31 cellular contexts compared by ENCODE assay signal in the genomic region with DNA sequence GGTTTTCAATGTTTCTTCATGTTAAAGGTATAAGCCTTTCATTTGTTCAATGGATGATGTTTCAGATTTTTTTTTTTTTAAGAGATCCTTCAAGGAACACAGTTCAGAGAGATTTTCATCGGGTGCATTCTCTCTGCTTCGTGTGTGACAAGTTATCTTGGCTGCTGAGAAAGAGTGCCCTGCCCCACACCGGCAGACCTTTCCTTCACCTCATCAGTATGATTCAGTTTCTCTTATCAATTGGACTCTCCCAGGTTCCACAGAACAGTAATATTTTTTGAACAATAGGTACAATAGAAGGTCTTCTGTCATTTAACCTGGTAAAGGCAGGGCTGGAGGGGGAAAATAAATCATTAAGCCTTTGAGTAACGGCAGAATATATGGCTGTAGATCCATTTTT.
"Had no signal": no experiment of that assay in that cellular context is flagged by ENCODE, and none has a peak within 500 bp of the region (broad histone marks: within the 10 kb centered on the region; RNA-seq: fewer than 3 reads in every experiment).

No MANE protein-coding gene starts in this region.

- H3K27ac ChIP-seq: ascending aorta, breast epithelium, cardiac muscle cell, coronary artery, dorsolateral prefrontal cortex, esophagus muscularis mucosa, foreskin keratinocyte, gastrocnemius medialis had no signal

- H3K9me3 Mint-ChIP-seq: activated CD4-positive, alpha-beta memory T cell treated with anti-CD3 and anti-CD28 coated beads for 36 hours; activated CD4-positive, alpha-beta T cell treated with anti-CD3 and anti-CD28 coated beads, Interleukin-2, amount 10 ng/mL, durations not matched to agents 24 days and 14 days; activated naive CD4-positive, alpha-beta T cell treated with anti-CD3 and anti-CD28 coated beads for 36 hours; activated naive CD4-positive, alpha-beta T cell treated with anti-CD3 and anti-CD28 coated beads, Interleukin-2, amount 50 U/mL, for 72 hours; activated T-helper 1 cell treated with anti-CD3 and anti-CD28 coated beads, Interleukin-12 subunit alpha, Interleukin-12 subunit beta, Interleukin-2, Interleukin-4 antibody, amounts not matched to agents 30 ng/mL and 10 ng/mL and 1 ng/mL, durations not matched to agents 14 hours and 24 hours and 36 hours; activated T-helper 2 cell treated with anti-CD3 and anti-CD28 coated beads, Interferon-gamma antibody, Interleukin-2, Interleukin-4, amounts not matched to agents 10 μg/mL and 5 μg/mL and 100 μg/mL, durations not matched to agents 14 hours and 24 hours and 36 hours; brain; central memory CD8-positive, alpha-beta T cell; dendritic cell treated with granulocyte-macrophage colony-stimulating factor and Interleukin-4, amounts not matched to agents 40 ng/mL and 50 ng/mL, for 4 days; endodermal cell had no signal

- H3K36me3 ChIP-seq: breast epithelium, cardiac muscle cell, esophagus muscularis mucosa, gastrocnemius medialis had no signal

- ATAC-seq: activated CD4-positive, alpha-beta T cell treated with anti-CD3 and anti-CD28 coated beads for 36 hours; activated CD8-positive, alpha-beta memory T cell treated with anti-CD3 and anti-CD28 coated beads, Interleukin-2, amount 10 ng/mL, durations not matched to agents 7 days and 5 days; activated CD8-positive, alpha-beta T cell treated with anti-CD3 and anti-CD28 coated beads, Interleukin-2, amount 10 ng/mL, durations not matched to agents 7 days and 5 days; activated naive CD4-positive, alpha-beta T cell treated with anti-CD3 and anti-CD28 coated beads, Interleukin-2, amount 50 U/mL, for 72 hours; foreskin keratinocyte; gastrocnemius medialis had no signal

- H3K27me3 ChIP-seq: ascending aorta, breast epithelium, cardiac muscle cell, dorsolateral prefrontal cortex, esophagus muscularis mucosa, foreskin keratinocyte, gastrocnemius medialis had no signal

- H3K27ac Mint-ChIP-seq: activated CD4-positive, alpha-beta memory T cell treated with anti-CD3 and anti-CD28 coated beads for 36 hours; activated CD4-positive, alpha-beta T cell treated with anti-CD3 and anti-CD28 coated beads for 36 hours; activated CD4-positive, alpha-beta T cell treated with anti-CD3 and anti-CD28 coated beads, Interleukin-2, amount 10 ng/mL, durations not matched to agents 24 days and 14 days; activated CD8-positive, alpha-beta memory T cell treated with anti-CD3 and anti-CD28 coated beads, Interleukin-2, amount 10 ng/mL, durations not matched to agents 7 days and 5 days; activated CD8-positive, alpha-beta T cell treated with anti-CD3 and anti-CD28 coated beads, Interleukin-2, amount 10 ng/mL, durations not matched to agents 7 days and 5 days; activated naive CD4-positive, alpha-beta T cell treated with anti-CD3 and anti-CD28 coated beads for 36 hours; activated naive CD4-positive, alpha-beta T cell treated with anti-CD3 and anti-CD28 coated beads, Interleukin-2, amount 50 U/mL, for 72 hours; activated naive CD8-positive, alpha-beta T cell treated with anti-CD3 and anti-CD28 coated beads, Interleukin-2, amount 10 ng/mL, durations not matched to agents 7 days and 5 days; activated T-helper 1 cell treated with anti-CD3 and anti-CD28 coated beads, Interleukin-12 subunit alpha, Interleukin-12 subunit beta, Interleukin-2, Interleukin-4 antibody, amounts not matched to agents 30 ng/mL and 10 ng/mL and 1 ng/mL, durations not matched to agents 14 hours and 24 hours and 36 hours; activated T-helper 2 cell treated with anti-CD3 and anti-CD28 coated beads, Interferon-gamma antibody, Interleukin-2, Interleukin-4, amounts not matched to agents 10 μg/mL and 5 μg/mL and 100 μg/mL, durations not matched to agents 14 hours and 24 hours and 36 hours; dendritic cell treated with granulocyte-macrophage colony-stimulating factor and Interleukin-4, amounts not matched to agents 40 ng/mL and 50 ng/mL, for 4 days; endodermal cell had no signal

- H3K4me3 Mint-ChIP-seq: activated CD4-positive, alpha-beta memory T cell treated with anti-CD3 and anti-CD28 coated beads for 36 hours; activated CD4-positive, alpha-beta T cell treated with anti-CD3 and anti-CD28 coated beads for 36 hours; activated CD4-positive, alpha-beta T cell treated with anti-CD3 and anti-CD28 coated beads, Interleukin-2, amount 10 ng/mL, durations not matched to agents 24 days and 14 days; activated CD8-positive, alpha-beta memory T cell treated with anti-CD3 and anti-CD28 coated beads, Interleukin-2, amount 10 ng/mL, durations not matched to agents 7 days and 5 days; activated CD8-positive, alpha-beta T cell treated with anti-CD3 and anti-CD28 coated beads, Interleukin-2, amount 10 ng/mL, durations not matched to agents 7 days and 5 days; activated naive CD4-positive, alpha-beta T cell treated with anti-CD3 and anti-CD28 coated beads for 36 hours; activated naive CD8-positive, alpha-beta T cell treated with anti-CD3 and anti-CD28 coated beads, Interleukin-2, amount 10 ng/mL, durations not matched to agents 7 days and 5 days; activated T-helper 1 cell treated with anti-CD3 and anti-CD28 coated beads, Interleukin-12 subunit alpha, Interleukin-12 subunit beta, Interleukin-2, Interleukin-4 antibody, amounts not matched to agents 30 ng/mL and 10 ng/mL and 1 ng/mL, durations not matched to agents 14 hours and 24 hours and 36 hours; brain; central memory CD8-positive, alpha-beta T cell; dendritic cell treated with granulocyte-macrophage colony-stimulating factor and Interleukin-4, amounts not matched to agents 40 ng/mL and 50 ng/mL, for 4 days; endodermal cell had no signal

- DNase-seq: activated CD4-positive, alpha-beta memory T cell treated with anti-CD3 and anti-CD28 coated beads for 36 hours; activated CD4-positive, alpha-beta T cell treated with anti-CD3 and anti-CD28 coated beads for 36 hours; activated CD4-positive, alpha-beta T cell treated with anti-CD3 and anti-CD28 coated beads, Interleukin-2, amount 10 ng/mL, durations not matched to agents 24 days and 14 days; activated CD4-positive, CD25-positive, alpha-beta regulatory T cell; activated CD4-positive, CD25-positive, alpha-beta regulatory T cell treated with anti-CD3 and anti-CD28 coated beads, Interleukin-2, amount 50 U/mL, for 72 hours; activated CD8-positive, alpha-beta memory T cell treated with anti-CD3 and anti-CD28 coated beads, Interleukin-2, amount 10 ng/mL, durations not matched to agents 7 days and 5 days; activated CD8-positive, alpha-beta memory T cell treated with anti-CD3 and anti-CD28 coated beads, Interleukin-2, amount 50 U/mL, for 4 hours; activated CD8-positive, alpha-beta T cell treated with anti-CD3 and anti-CD28 coated beads, Interleukin-2, amount 10 ng/mL, durations not matched to agents 7 days and 5 days; activated effector memory CD4-positive, alpha-beta T cell treated with anti-CD3 and anti-CD28 coated beads, Interleukin-2, amount 50 U/mL, for 16 hours; activated naive CD4-positive, alpha-beta T cell treated with anti-CD3 and anti-CD28 coated beads for 36 hours; activated naive CD8-positive, alpha-beta T cell treated with anti-CD3 and anti-CD28 coated beads, Interleukin-2, amount 10 ng/mL, durations not matched to agents 7 days and 5 days; activated T-cell treated with anti-CD3 and anti-CD28 coated beads, Interleukin-2, amount 50 U/mL, for 1 hour; activated T-cell treated with anti-CD3 and anti-CD28 coated beads, Interleukin-2, amount 50 U/mL, for 48 hours; effector memory CD4-positive, alpha-beta T cell; endodermal cell; foreskin keratinocyte; gastrocnemius medialis; glutamatergic neuron; T-helper 2 cell had no signal

- H3K4me1 Mint-ChIP-seq: activated CD4-positive, alpha-beta T cell treated with anti-CD3 and anti-CD28 coated beads for 36 hours; activated CD4-positive, alpha-beta T cell treated with anti-CD3 and anti-CD28 coated beads, Interleukin-2, amount 10 ng/mL, durations not matched to agents 24 days and 14 days; activated CD8-positive, alpha-beta memory T cell treated with anti-CD3 and anti-CD28 coated beads, Interleukin-2, amount 10 ng/mL, durations not matched to agents 7 days and 5 days; activated naive CD8-positive, alpha-beta T cell treated with anti-CD3 and anti-CD28 coated beads, Interleukin-2, amount 10 ng/mL, durations not matched to agents 7 days and 5 days; central memory CD8-positive, alpha-beta T cell had no signal

- H3K9me3 ChIP-seq: ascending aorta, breast epithelium, esophagus muscularis mucosa, gastrocnemius medialis had no signal

- H3K36me3 Mint-ChIP-seq: activated CD4-positive, alpha-beta memory T cell treated with anti-CD3 and anti-CD28 coated beads for 36 hours; activated CD8-positive, alpha-beta memory T cell treated with anti-CD3 and anti-CD28 coated beads, Interleukin-2, amount 10 ng/mL, durations not matched to agents 7 days and 5 days; activated naive CD4-positive, alpha-beta T cell treated with anti-CD3 and anti-CD28 coated beads, Interleukin-2, amount 50 U/mL, for 72 hours; activated naive CD8-positive, alpha-beta T cell treated with anti-CD3 and anti-CD28 coated beads, Interleukin-2, amount 10 ng/mL, durations not matched to agents 7 days and 5 days; brain had no signal

- H3K4me3 ChIP-seq: ascending aorta, breast epithelium, cardiac muscle cell, coronary artery, dorsolateral prefrontal cortex, esophagus muscularis mucosa, gastrocnemius medialis had no signal
